Comparison of ENCODE assay signal across 16 cellular contexts in genomic region chr21:45794040-45794439, GRCh38.
A peak's percentile ranks its signal among the peaks of the same experiment; 100 is the strongest.
DNase-seq lines count a peak whose midpoint lies in the region; ATAC-seq and TF ChIP-seq lines count a peak whose summit lies in the region.
"Had no signal": no experiment of that assay in that cellular context is flagged by ENCODE, and none has a peak within 500 bp of the region (broad histone marks: within the 10 kb centered on the region; RNA-seq: fewer than 3 reads in every experiment).

No MANE protein-coding gene starts in this region.

- no peaks in the 10 kb centered on the region for H3K9me3 ChIP-seq in OCI-LY3 (ENCODE audit: insufficient read depth, low read length)
- H3K9me3 ChIP-seq in effector memory CD4-positive, alpha-beta T cell (ENCODE audit: control insufficient read depth, low read length): no peaks in the 10 kb centered on the region
- H3K9me3 ChIP-seq: A549 had no signal

- no peaks in the 10 kb centered on the region for H4K20me1 ChIP-seq in OCI-LY3 (ENCODE audit: insufficient read depth, low read length)

- no peak overlapping the region for H3K9ac ChIP-seq in OCI-LY3 (ENCODE audit: low read length)

- H3K4me2 ChIP-seq in OCI-LY3 (ENCODE audit: low read length): peak overlapping the region; percentile 69
- H3K4me2 ChIP-seq: A549 had no signal

- no peak for TF ChIP-seq CTCF in OCI-LY3 (IDR thresholded peaks at IDR 0.05; ENCODE audit: low read depth, low read length)

- H3K27ac ChIP-seq in OCI-LY3 (ENCODE audit: low read length): peak overlapping the region; percentile 23
- no peak overlapping the region for H3K27ac ChIP-seq in effector memory CD4-positive, alpha-beta T cell (ENCODE audit: insufficient read depth, low read length, poor library complexity, severe bottlenecking)
- H3K27ac ChIP-seq: A549 had no signal

- H3K36me3 ChIP-seq in OCI-LY3 (replicated peaks; ENCODE audit: low read depth, low read length): no peaks in the 10 kb centered on the region
- H3K36me3 ChIP-seq in effector memory CD4-positive, alpha-beta T cell (ENCODE audit: control insufficient read depth, insufficient read depth, low read length): no peaks in the 10 kb centered on the region

- peak overlapping the region; percentile 43 for H3K4me3 ChIP-seq in OCI-LY3 (ENCODE audit: low read length)
- H3K4me3 ChIP-seq in effector memory CD4-positive, alpha-beta T cell (ENCODE audit: insufficient read depth, low read depth, low read length, poor library complexity, severe bottlenecking): no peak overlapping the region
- H3K4me3 ChIP-seq: A549, K562 had no signal

- no peaks in the 10 kb centered on the region for H3K79me2 ChIP-seq in OCI-LY3 (ENCODE audit: low read length)

- peaks cover 9% of the 10 kb centered on the region; the same call in 1 of the 2 replicates for H3K27me3 ChIP-seq in OCI-LY3 (ENCODE audit: low read depth, low read length)
- no peaks in the 10 kb centered on the region for H3K27me3 ChIP-seq in effector memory CD4-positive, alpha-beta T cell (replicated peaks; ENCODE audit: control insufficient read depth, insufficient read depth, low read length, poor library complexity, severe bottlenecking)

- no peak overlapping the region for H2AFZ ChIP-seq in OCI-LY3 (ENCODE audit: low read depth, low read length)

- DNase-seq in DMS53 treated with DMSO at 0.1 percent for 48 hours (lab: John Stamatoyannopoulos, UW; ENCODE audit: unreplicated experiment) (peak; percentile 31), kidney tubule cell (ENCODE audit: low spot score) (peak; percentile 29), renal cortical epithelial cell (ENCODE audit: low read depth) (peak; percentile 45), NCI-H128 (lab: John Stamatoyannopoulos, UW; ENCODE audit: unreplicated experiment) (no peak), ureter (ENCODE audit: low spot score) (no peak)
- no peak for DNase-seq in effector memory CD4-positive, alpha-beta T cell
- DNase-seq: Calu3, DMS 273 treated with DMSO at 0.1 percent for 48 hours, DND-41, GDM1, HCEC 1CT, HFFc6 had no signal

- ATAC-seq in HG02840 (IDR thresholded peaks at IDR 0.05; ENCODE audit: low FRiP score, unreplicated experiment): no peak
- ATAC-seq: A549, K562 had no signal

- peaks cover 39% of the 10 kb centered on the region for H3K4me1 ChIP-seq in OCI-LY3 (ENCODE audit: low read length)
- H3K4me1 ChIP-seq in effector memory CD4-positive, alpha-beta T cell (ENCODE audit: control insufficient read depth, insufficient read depth, low read length, poor library complexity, severe bottlenecking): no peaks in the 10 kb centered on the region

Comparison
In these comparisons a context has a peak if more than half of its experiments do, and no peak if none do; other contexts are left out.
1. DNase-seq: peak in DMS53 treated with DMSO at 0.1 percent for 48 hours (single experiment), kidney tubule cell (single experiment) and renal cortical epithelial cell (single experiment); none in effector memory CD4-positive, alpha-beta T cell (0 of 3), NCI-H128 (single experiment) and ureter (single experiment).